ENCODE assay signal across 8 cellular contexts in the genomic region with DNA sequence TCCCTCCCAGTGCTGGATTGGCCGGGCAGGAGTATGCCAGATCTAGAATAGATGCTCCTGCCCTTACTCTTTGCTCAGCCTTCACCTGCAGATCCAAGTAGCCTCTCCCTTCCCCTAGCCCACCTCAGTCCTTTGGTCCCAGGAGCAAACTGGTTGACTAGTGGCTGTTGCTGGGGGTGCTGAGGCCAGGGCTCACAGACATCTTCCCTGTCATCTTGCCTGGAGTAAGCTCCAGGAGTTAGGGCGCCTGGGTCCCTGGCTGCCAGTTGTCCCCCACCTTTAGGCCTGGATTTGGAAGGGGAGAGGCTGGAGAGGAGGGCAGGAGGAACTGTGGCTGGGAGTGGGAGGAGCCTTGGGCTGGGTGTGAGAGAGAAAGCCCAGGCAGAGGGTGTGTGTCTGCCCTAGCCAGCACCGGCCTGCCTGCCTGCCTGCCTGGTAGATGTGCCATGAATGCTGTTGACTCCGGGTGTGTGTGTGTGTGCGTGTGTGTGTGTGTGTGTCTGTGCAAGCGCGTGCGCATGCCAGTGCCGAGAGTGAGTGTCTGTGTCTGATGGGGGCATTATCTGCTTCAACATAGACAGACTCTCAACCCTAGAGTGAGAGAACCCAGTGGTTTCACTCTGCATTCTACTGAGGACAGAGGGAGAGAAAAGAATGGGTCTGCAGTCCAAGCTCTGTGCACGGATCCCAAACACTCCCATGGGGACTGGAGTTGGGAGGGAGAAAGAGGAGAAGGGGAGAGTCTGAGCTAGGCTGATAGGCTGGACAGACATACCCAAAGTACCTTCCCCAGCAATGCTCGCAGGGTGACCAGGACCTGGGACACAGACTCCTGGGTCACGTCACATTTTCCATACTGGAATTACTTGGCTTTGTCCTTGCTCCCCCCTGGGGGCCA. TPM values are rescaled to one million over a fixed set of nuclear protein-coding genes. Genes with fewer than 3 reads are reported as not detected.
DNase-seq lines count a peak whose midpoint lies in the region; ATAC-seq and TF ChIP-seq lines count a peak whose summit lies in the region.

No MANE protein-coding gene starts in this region.

- peak overlapping the region; percentile 63 to 90 for H3K4me3 ChIP-seq in CD4-positive, alpha-beta memory T cell (ENCODE audit: low read length in 2 of 2)

- intact Hi-C loops in CD4-positive, alpha-beta memory T cell (cut with micrococcal nuclease) = loop anchor here (1.0 kb wide), 2 partner anchors 13 to 18 kb away; no protein-coding TSS in a partner anchor
- intact Hi-C loops in natural killer cell (cut with micrococcal nuclease) = loop anchor here (1.0 kb wide), 1 partner anchor 13 kb away; no protein-coding TSS in a partner anchor

- H3K27me3 Mint-ChIP-seq in CD4-positive, alpha-beta memory T cell = no peaks in the 10 kb centered on the region
- H3K27me3 Mint-ChIP-seq in WTC11 (ENCODE audit: low read depth) = peaks cover 5% of the 10 kb centered on the region; the same call in 1 of the 2 replicates
- H3K27me3 Mint-ChIP-seq in natural killer cell (ENCODE audit: low read depth in 2 of 2) = no peaks in the 10 kb centered on the region

- H3K36me3 ChIP-seq in CD4-positive, alpha-beta memory T cell (ENCODE audit: insufficient read depth, low read length) = no peaks in the 10 kb centered on the region

- no peaks in the 10 kb centered on the region for H3K9me3 ChIP-seq in CD4-positive, alpha-beta memory T cell (ENCODE audit: control insufficient read depth in 1 of 2, low read length in 2 of 2)

- peak overlapping the region; percentile 87 to 98 (median 93) for H3K4me3 Mint-ChIP-seq in CD4-positive, alpha-beta memory T cell
- H3K4me3 Mint-ChIP-seq in WTC11 (peak overlapping the region; percentile 82), natural killer cell (peak overlapping the region; percentile 93)

- H3K27me3 ChIP-seq in CD4-positive, alpha-beta memory T cell (ENCODE audit: insufficient read depth, low read length) = no peaks in the 10 kb centered on the region

- peak overlapping the region; percentile 89 to 98 (median 95) for H3K27ac Mint-ChIP-seq in CD4-positive, alpha-beta memory T cell
- H3K27ac Mint-ChIP-seq in WTC11 (peak overlapping the region; percentile 88), natural killer cell (peak overlapping the region; percentile 39 to 87)

- CTCF ChIA-PET in CD4-positive, alpha-beta memory T cell (lab: Charles Lee; ENCODE audit: partially characterized antibody) = interaction anchor here (0.7 to 2.4 kb wide), 9 partner anchors 10 to 36 kb away, joined by 3 to 7 read pairs (median 4); no protein-coding TSS in a partner anchor
- CTCF ChIA-PET in WTC11 (lab: Charles Lee) = interaction anchor here (1.4 to 10.2 kb wide), 9 partner anchors 9 to 89 kb away, joined by 4 to 82 read pairs (median 18); a partner anchor contains a TSS

- H3K9me3 Mint-ChIP-seq in CD4-positive, alpha-beta memory T cell = no peaks in the 10 kb centered on the region
- H3K9me3 Mint-ChIP-seq in WTC11 = no peaks in the 10 kb centered on the region
- H3K9me3 Mint-ChIP-seq in natural killer cell = no peaks in the 10 kb centered on the region

- H3K4me1 Mint-ChIP-seq in CD4-positive, alpha-beta memory T cell = peaks cover 60 to 90% (median 74%) of the 10 kb centered on the region in 4 donors
- H3K4me1 Mint-ChIP-seq in WTC11 = peaks cover 71% of the 10 kb centered on the region
- H3K4me1 Mint-ChIP-seq in natural killer cell = peaks cover 27 to 45% of the 10 kb centered on the region in 2 donors

- no peak for TF ChIP-seq CTCF in WTC11 (IDR thresholded peaks at IDR 0.05)
- no peak for TF ChIP-seq CTCF in natural killer cell (IDR thresholded peaks at IDR 0.05)
- no peak for TF ChIP-seq CTCF in GM13977 (IDR thresholded peaks at IDR 0.05; ENCODE audit: extremely low read depth, insufficient read depth, missing control alignments)

- POLR2A ChIA-PET in CD4-positive, alpha-beta memory T cell (lab: Charles Lee; ENCODE audit: partially characterized antibody) = interaction anchor here (0.5 to 16.9 kb wide), 6 partner anchors 15 to 128 kb away, joined by 3 to 333 read pairs (median 6); a partner anchor contains a TSS
- POLR2A ChIA-PET in WTC11 (lab: Charles Lee) = interaction anchor here (1.6 kb wide), 1 partner anchor 18 kb away, joined by 4 read pairs; no protein-coding TSS in a partner anchor

- peaks cover 92% of the 10 kb centered on the region for H3K4me1 ChIP-seq in CD4-positive, alpha-beta memory T cell (ENCODE audit: insufficient read depth, low read length)

- ATAC-seq in WTC11 (peak; percentile 52), natural killer cell (peak; percentile 61 to 69 (median 62)), HG03442 (IDR thresholded peaks at IDR 0.05; ENCODE audit: unreplicated experiment) (no peak)

- peaks cover 0 to 8% of the 10 kb centered on the region in 2 donors for H3K36me3 Mint-ChIP-seq in CD4-positive, alpha-beta memory T cell
- no peaks in the 10 kb centered on the region; the same call in 1 of the 2 replicates for H3K36me3 Mint-ChIP-seq in WTC11
- H3K36me3 Mint-ChIP-seq in natural killer cell = no peaks in the 10 kb centered on the region

- in situ Hi-C loops in GM13977 (cut with MboI; ENCODE audit: low pct_unique_long_range_greater_than_20kb, low sequenced_read_pairs, unreplicated experiment) = no loop called here

- H3K27ac ChIP-seq in CD4-positive, alpha-beta memory T cell (ENCODE audit: low read depth, low read length) = peak overlapping the region; percentile 71
- peak overlapping the region; percentile 93 for H3K27ac ChIP-seq in epithelial cell of prostate

- peak; percentile 51 to 79 (median 66) for DNase-seq in CD4-positive, alpha-beta memory T cell
- DNase-seq in HPDE6-E6E7 (ENCODE audit: extremely low spot score) = peak; percentile 79
- DNase-seq in WTC11 (ENCODE audit: low spot score) = peak; percentile 52
- DNase-seq in epithelial cell of prostate (ENCODE audit: low read depth, low spot score) = no peak
- DNase-seq in natural killer cell = peak; percentile 30
- DNase-seq in NCI-H1048 (lab: John Stamatoyannopoulos, UW) = no peak
- DNase-seq in GM13977 (ENCODE audit: low spot score) = no peak

TF ChIP-seq in WTC11, 78 proteins besides CTCF, POLR2A, EP300 and RAD21:
- peak; percentile 52; the same call in 1 of the 2 replicates for TF ChIP-seq SP1 (CRISPR knock-in tag; conservative IDR thresholded peaks at IDR 0.05)
- TF ChIP-seq, protein P1, sequence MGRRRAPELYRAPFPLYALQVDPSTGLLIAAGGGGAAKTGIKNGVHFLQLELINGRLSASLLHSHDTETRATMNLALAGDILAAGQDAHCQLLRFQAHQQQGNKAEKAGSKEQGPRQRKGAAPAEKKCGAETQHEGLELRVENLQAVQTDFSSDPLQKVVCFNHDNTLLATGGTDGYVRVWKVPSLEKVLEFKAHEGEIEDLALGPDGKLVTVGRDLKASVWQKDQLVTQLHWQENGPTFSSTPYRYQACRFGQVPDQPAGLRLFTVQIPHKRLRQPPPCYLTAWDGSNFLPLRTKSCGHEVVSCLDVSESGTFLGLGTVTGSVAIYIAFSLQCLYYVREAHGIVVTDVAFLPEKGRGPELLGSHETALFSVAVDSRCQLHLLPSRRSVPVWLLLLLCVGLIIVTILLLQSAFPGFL (CRISPR knock-in tag; IDR thresholded peaks at IDR 0.05; ENCODE audit: borderline replicate concordance) = no peak

RNA-seq across cellular contexts. Expression of a gene that starts 0.9 kb away (rescaled TPM):
- 10 to 100 TPM; 84.7 to 86.0 TPM for total RNA-seq in CD4-positive, alpha-beta memory T cell
- polyA plus RNA-seq in CD4-positive, alpha-beta memory T cell = 10 to 100 TPM; 13.2 to 25.1 TPM
- total RNA-seq in WTC11 (2021) (68.1 to 77.2 TPM (median 69.7 TPM) in 3 replicates), natural killer cell (10 to 100 TPM; 24.0 to 30.6 (median 27.5) TPM)

RNA-seq across cellular contexts. Expression of a gene that starts 25.8 kb away (rescaled TPM):
- 100 to 1,000 TPM; 382 to 397 TPM for total RNA-seq in CD4-positive, alpha-beta memory T cell
- 100 to 1,000 TPM; 271 to 374 TPM for polyA plus RNA-seq in CD4-positive, alpha-beta memory T cell
- total RNA-seq in WTC11 (2021) = 0.90 to 1.4 TPM (median 1.1 TPM) in 3 replicates
- 100 to 1,000 TPM; 329 to 441 (median 439) TPM for total RNA-seq in natural killer cell

RNA-seq across cellular contexts. Expression of a gene that starts 35.2 kb away (rescaled TPM):
- under 1 TPM; 0.20 to 0.55 TPM for total RNA-seq in CD4-positive, alpha-beta memory T cell
- under 1 TPM in 1 of 2 donors, not detected in 1; 0.16 TPM for polyA plus RNA-seq in CD4-positive, alpha-beta memory T cell
- total RNA-seq in WTC11 (2021) = 41.5 to 61.4 TPM (median 48.5 TPM) in 3 replicates
- total RNA-seq in natural killer cell = 1 to 10 TPM; 1.9 to 5.8 (median 3.1) TPM

RNA-seq across cellular contexts. Expression of a gene that starts 52.2 kb away (rescaled TPM):
- total RNA-seq in CD4-positive, alpha-beta memory T cell = 10 to 100 TPM; 62.5 to 64.2 TPM
- polyA plus RNA-seq in CD4-positive, alpha-beta memory T cell = 1 to 10 TPM; 1.1 to 2.9 TPM
- total RNA-seq in WTC11 (2021) = 11.5 to 12.6 TPM (median 12.3 TPM) in 3 replicates
- total RNA-seq in natural killer cell = 10 to 100 TPM; 50.8 to 54.4 (median 53.0) TPM

RNA-seq across cellular contexts. Expression of a gene that starts 52.4 kb away (rescaled TPM):
- 100 to 1,000 TPM; 109 to 113 TPM for total RNA-seq in CD4-positive, alpha-beta memory T cell
- 1 to 10 TPM in 1 of 2 donors, under 1 TPM in 1; 0.90 to 3.5 TPM for polyA plus RNA-seq in CD4-positive, alpha-beta memory T cell
- 26.6 to 36.6 TPM (median 36.1 TPM) in 3 replicates for total RNA-seq in WTC11 (2021)
- total RNA-seq in natural killer cell = 10 to 100 TPM; 37.1 to 65.9 (median 45.3) TPM

Comparison
In these comparisons a context has a peak if more than half of its experiments do, and no peak if none do; other contexts are left out.
1. DNase-seq: peak in CD4-positive, alpha-beta memory T cell (5 of 5), HPDE6-E6E7 (single experiment), WTC11 (single experiment) and natural killer cell (single experiment); none in epithelial cell of prostate (single experiment), NCI-H1048 (single experiment) and GM13977 (single experiment).
2. RNA of a gene that starts 25.8 kb away (total RNA-seq): 329 to 441 TPM in natural killer cell and 382 to 397 TPM in CD4-positive, alpha-beta memory T cell; 0.90 to 1.4 TPM in WTC11; every median in the first group is over 100 times any median in the second.
3. Peak in every context shown above with its lines, with median percentiles within 50 percentile points of each other: H3K27ac Mint-ChIP-seq and H3K4me3 Mint-ChIP-seq.